17 cellular contexts compared by ENCODE assay signal in genomic region chr4:10161840-10162239, GRCh38. TPM values are rescaled to one million over a fixed set of nuclear protein-coding genes. Genes with fewer than 3 reads are reported as not detected.
DNase-seq lines count a peak whose midpoint lies in the region; ATAC-seq and TF ChIP-seq lines count a peak whose summit lies in the region.
"Had no signal": no experiment of that assay in that cellular context is flagged by ENCODE, and none has a peak within 500 bp of the region (broad histone marks: within the 10 kb centered on the region; RNA-seq: fewer than 3 reads in every experiment).

No MANE protein-coding gene starts in this region.

- H3F3A ChIP-seq in Loucy (ENCODE audit: low read depth), result peaks cover 7% of the 10 kb centered on the region; the same call in 1 of the 2 replicates

- H3K79me2 ChIP-seq in Loucy (ENCODE audit: insufficient read depth, low read length), result no peaks in the 10 kb centered on the region

- no peaks in the 10 kb centered on the region for H3K36me3 Mint-ChIP-seq in activated T-cell treated with anti-CD3 and anti-CD28 coated beads, Interleukin-2, amount 50 U/mL, for 24 hours (ENCODE audit: low read depth)
- no peaks in the 10 kb centered on the region for H3K36me3 Mint-ChIP-seq in natural killer cell treated with Interleukin-12 subunit alpha and Interleukin-12 subunit beta and Interleukin-15 and Interleukin-18, amount 100 ng/mL, for 72 hours
- H3K36me3 Mint-ChIP-seq: neural progenitor cell had no signal

- no peak overlapping the region for H3K27ac ChIP-seq in sigmoid colon
- H3K27ac ChIP-seq: neural progenitor cell, SJSA1, uterus had no signal

- H4K20me1 ChIP-seq in Loucy (ENCODE audit: insufficient read depth, low read length, poor library complexity, severe bottlenecking), result no peaks in the 10 kb centered on the region

- peak overlapping the region; percentile 9; the same call in 1 of the 2 replicates for H2AFZ ChIP-seq in Loucy (ENCODE audit: low read length)
- H2AFZ ChIP-seq: neural progenitor cell had no signal

- no peaks in the 10 kb centered on the region for H3K36me3 ChIP-seq in Loucy (ENCODE audit: insufficient read depth, low read length)
- H3K36me3 ChIP-seq in sigmoid colon, result no peaks in the 10 kb centered on the region
- H3K36me3 ChIP-seq: neural progenitor cell, SJSA1, uterus had no signal

- peak overlapping the region; percentile 34 for H3K27ac Mint-ChIP-seq in activated T-cell treated with anti-CD3 and anti-CD28 coated beads, Interleukin-2, amount 50 U/mL, for 24 hours
- H3K27ac Mint-ChIP-seq in natural killer cell treated with Interleukin-12 subunit alpha and Interleukin-12 subunit beta and Interleukin-15 and Interleukin-18, amount 100 ng/mL, for 72 hours, result peak overlapping the region; percentile 17 to 41
- H3K27ac Mint-ChIP-seq: neural progenitor cell had no signal

- peak; percentile 51 to 60 for ATAC-seq in natural killer cell treated with Interleukin-12 subunit alpha and Interleukin-12 subunit beta and Interleukin-15 and Interleukin-18, amount 100 ng/mL, for 72 hours
- ATAC-seq: HCT116 had no signal

- no peaks in the 10 kb centered on the region for H3K9me3 Mint-ChIP-seq in activated T-cell treated with anti-CD3 and anti-CD28 coated beads, Interleukin-2, amount 50 U/mL, for 24 hours
- no peaks in the 10 kb centered on the region for H3K9me3 Mint-ChIP-seq in natural killer cell treated with Interleukin-12 subunit alpha and Interleukin-12 subunit beta and Interleukin-15 and Interleukin-18, amount 100 ng/mL, for 72 hours
- H3K9me3 Mint-ChIP-seq: neural progenitor cell had no signal

- peak overlapping the region; percentile 63 for H3K9ac ChIP-seq in Loucy (ENCODE audit: low read depth, low read length, poor library complexity, severe bottlenecking)
- H3K9ac ChIP-seq: neural progenitor cell had no signal

- intact Hi-C loops in sigmoid colon (cut with DNase I), result no loop called here
- intact Hi-C loops in lower leg skin (cut with DNase I; ENCODE audit: low total_unique reads), result loop anchor here (10.0 kb wide), 1 partner anchor 383 kb away; no protein-coding TSS in a partner anchor

- H3K4me1 Mint-ChIP-seq in activated T-cell treated with anti-CD3 and anti-CD28 coated beads, Interleukin-2, amount 50 U/mL, for 24 hours (ENCODE audit: low read depth), result peaks cover 29% of the 10 kb centered on the region
- peaks cover 0 to 7% of the 10 kb centered on the region in 2 donors for H3K4me1 Mint-ChIP-seq in natural killer cell treated with Interleukin-12 subunit alpha and Interleukin-12 subunit beta and Interleukin-15 and Interleukin-18, amount 100 ng/mL, for 72 hours (ENCODE audit: low read depth in 2 of 2)

- H3K4me2 ChIP-seq in Loucy (ENCODE audit: low read depth, low read length, poor library complexity, severe bottlenecking), result peak overlapping the region; percentile 72
- H3K4me2 ChIP-seq: neural progenitor cell had no signal

- no peak for TF ChIP-seq EP300 in sigmoid colon (IDR thresholded peaks at IDR 0.05)

- H3K4me1 ChIP-seq in Loucy (ENCODE audit: insufficient read depth, low read length, poor library complexity, severe bottlenecking), result peaks cover 71% of the 10 kb centered on the region
- H3K4me1 ChIP-seq in sigmoid colon, result peaks cover 0 to 33% (median 24%) of the 10 kb centered on the region in 4 donors
- H3K4me1 ChIP-seq: neural progenitor cell, SJSA1, uterus had no signal

- H3K9me2 ChIP-seq in Loucy (replicated peaks; ENCODE audit: low read depth, low read length), result no peaks in the 10 kb centered on the region

- H3K4me3 Mint-ChIP-seq in activated T-cell treated with anti-CD3 and anti-CD28 coated beads, Interleukin-2, amount 50 U/mL, for 24 hours, result no peak overlapping the region
- H3K4me3 Mint-ChIP-seq in natural killer cell treated with Interleukin-12 subunit alpha and Interleukin-12 subunit beta and Interleukin-15 and Interleukin-18, amount 100 ng/mL, for 72 hours, result no peak overlapping the region
- H3K4me3 Mint-ChIP-seq: neural progenitor cell had no signal

- TF ChIP-seq CTCF in Loucy (conservative IDR thresholded peaks at IDR 0.05; ENCODE audit: low read length) (0 out of 2 replicates have a peak, but pooled peaks have one; percentile 16), sigmoid colon (IDR thresholded peaks at IDR 0.05) (no peak), lower leg skin (IDR thresholded peaks at IDR 0.05) (no peak)

- H3K4me3 ChIP-seq in Loucy (ENCODE audit: low read length, poor library complexity, severe bottlenecking) (peak overlapping the region; percentile 56), sigmoid colon (no peak overlapping the region), lower leg skin (ENCODE audit: low read depth, poor library complexity, severe bottlenecking) (no peak overlapping the region)
- H3K4me3 ChIP-seq: neural progenitor cell, SJSA1, uterus had no signal

- no peak for DNase-seq in activated T-cell treated with anti-CD3 and anti-CD28 coated beads, Interleukin-2, amount 50 U/mL, for 24 hours
- no peak for DNase-seq in activated T-cell treated with anti-CD3 and anti-CD28 coated beads, Interleukin-2, amount 50 U/mL, for 48 hours
- DNase-seq in activated effector memory CD4-positive, alpha-beta T cell treated with anti-CD3 and anti-CD28 coated beads, Interleukin-2, amount 50 U/mL, for 16 hours, result peak; percentile 65
- no peak for DNase-seq in natural killer cell treated with Interleukin-12 subunit alpha and Interleukin-12 subunit beta and Interleukin-15 and Interleukin-18, amount 100 ng/mL, for 72 hours (ENCODE audit: low spot score)
- DNase-seq in sigmoid colon (no peak), lower leg skin (ENCODE audit: low spot score in 2 of 2) (no peak), DMS153 (lab: John Stamatoyannopoulos, UW) (no peak)
- DNase-seq: ACHN, hypothalamus, Kasumi-1, NCI-H1417 treated with DMSO at 0.1 percent for 48 hours, NCI-H774, uterus had no signal

- no peak for TF ChIP-seq POLR2A in sigmoid colon (IDR thresholded peaks at IDR 0.05)
- TF ChIP-seq POLR2A in lower leg skin (IDR thresholded peaks at IDR 0.05), result no peak

- no peaks in the 10 kb centered on the region for H3K27me3 ChIP-seq in Loucy (ENCODE audit: insufficient read depth, low read length, poor library complexity, severe bottlenecking)
- no peaks in the 10 kb centered on the region for H3K27me3 ChIP-seq in sigmoid colon
- H3K27me3 ChIP-seq: neural progenitor cell, SJSA1, uterus had no signal

- no peaks in the 10 kb centered on the region for H3K27me3 Mint-ChIP-seq in activated T-cell treated with anti-CD3 and anti-CD28 coated beads, Interleukin-2, amount 50 U/mL, for 24 hours
- H3K27me3 Mint-ChIP-seq in natural killer cell treated with Interleukin-12 subunit alpha and Interleukin-12 subunit beta and Interleukin-15 and Interleukin-18, amount 100 ng/mL, for 72 hours, result no peaks in the 10 kb centered on the region

- no peaks in the 10 kb centered on the region for H3K9me3 ChIP-seq in Loucy (ENCODE audit: insufficient read depth, low read depth, low read length)
- no peaks in the 10 kb centered on the region for H3K9me3 ChIP-seq in sigmoid colon
- H3K9me3 ChIP-seq: SJSA1, uterus had no signal

- 78 to 88% methylated on average over 6 of the region's 6 CpGs for WGBS in sigmoid colon, 2 donors
- WGBS in lower leg skin, 2 donors, result 91 to 94% methylated on average over 6 of the region's 6 CpGs

RNA-seq across cellular contexts. Expression of gene WDR1, which starts 45.2 kb away (rescaled TPM):
- 100 to 1,000 TPM; 550 to 559 TPM for total RNA-seq in natural killer cell treated with Interleukin-12 subunit alpha and Interleukin-12 subunit beta and Interleukin-15 and Interleukin-18, amount 100 ng/mL, for 72 hours
- total RNA-seq in sigmoid colon (100 to 1,000 TPM; 171 to 267 (median 238) TPM), lower leg skin (100 to 1,000 TPM in 3 of 4 donors, 10 to 100 TPM in 1; 83.2 to 163 (median 144) TPM)
- polyA plus RNA-seq in sigmoid colon, result 100 to 1,000 TPM; 200 to 267 (median 247) TPM
